1 cellular context compared by ENCODE assay signal in the genomic region with DNA sequence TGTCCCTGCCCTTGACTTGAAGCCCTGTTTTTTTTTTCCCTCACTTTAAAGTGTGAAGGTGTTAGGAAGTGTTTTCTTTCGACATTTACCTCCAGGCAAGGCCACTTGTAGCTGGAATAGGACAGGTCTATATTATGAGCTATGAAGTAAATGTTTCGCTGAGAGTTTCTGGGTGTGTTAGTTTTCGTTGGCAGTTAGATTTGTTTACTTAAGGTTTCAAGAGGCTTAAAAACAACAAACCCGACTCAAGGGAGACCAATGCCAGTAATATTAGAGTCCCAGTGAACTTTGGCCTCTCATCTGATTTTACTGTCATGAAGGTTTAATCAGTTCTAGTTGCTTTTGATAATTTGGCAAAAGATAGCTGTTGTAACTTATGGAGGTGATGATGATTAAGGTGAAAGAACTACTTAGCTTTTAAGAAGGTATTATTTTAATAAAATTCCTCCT.
TF ChIP-seq lines count a peak whose summit lies in the region.

No MANE protein-coding gene starts in this region.

TF ChIP-seq in HepG2, 621 proteins besides CTCF, POLR2A, EP300 and RAD21 (continued from another document):
- TF ChIP-seq, protein P1, sequence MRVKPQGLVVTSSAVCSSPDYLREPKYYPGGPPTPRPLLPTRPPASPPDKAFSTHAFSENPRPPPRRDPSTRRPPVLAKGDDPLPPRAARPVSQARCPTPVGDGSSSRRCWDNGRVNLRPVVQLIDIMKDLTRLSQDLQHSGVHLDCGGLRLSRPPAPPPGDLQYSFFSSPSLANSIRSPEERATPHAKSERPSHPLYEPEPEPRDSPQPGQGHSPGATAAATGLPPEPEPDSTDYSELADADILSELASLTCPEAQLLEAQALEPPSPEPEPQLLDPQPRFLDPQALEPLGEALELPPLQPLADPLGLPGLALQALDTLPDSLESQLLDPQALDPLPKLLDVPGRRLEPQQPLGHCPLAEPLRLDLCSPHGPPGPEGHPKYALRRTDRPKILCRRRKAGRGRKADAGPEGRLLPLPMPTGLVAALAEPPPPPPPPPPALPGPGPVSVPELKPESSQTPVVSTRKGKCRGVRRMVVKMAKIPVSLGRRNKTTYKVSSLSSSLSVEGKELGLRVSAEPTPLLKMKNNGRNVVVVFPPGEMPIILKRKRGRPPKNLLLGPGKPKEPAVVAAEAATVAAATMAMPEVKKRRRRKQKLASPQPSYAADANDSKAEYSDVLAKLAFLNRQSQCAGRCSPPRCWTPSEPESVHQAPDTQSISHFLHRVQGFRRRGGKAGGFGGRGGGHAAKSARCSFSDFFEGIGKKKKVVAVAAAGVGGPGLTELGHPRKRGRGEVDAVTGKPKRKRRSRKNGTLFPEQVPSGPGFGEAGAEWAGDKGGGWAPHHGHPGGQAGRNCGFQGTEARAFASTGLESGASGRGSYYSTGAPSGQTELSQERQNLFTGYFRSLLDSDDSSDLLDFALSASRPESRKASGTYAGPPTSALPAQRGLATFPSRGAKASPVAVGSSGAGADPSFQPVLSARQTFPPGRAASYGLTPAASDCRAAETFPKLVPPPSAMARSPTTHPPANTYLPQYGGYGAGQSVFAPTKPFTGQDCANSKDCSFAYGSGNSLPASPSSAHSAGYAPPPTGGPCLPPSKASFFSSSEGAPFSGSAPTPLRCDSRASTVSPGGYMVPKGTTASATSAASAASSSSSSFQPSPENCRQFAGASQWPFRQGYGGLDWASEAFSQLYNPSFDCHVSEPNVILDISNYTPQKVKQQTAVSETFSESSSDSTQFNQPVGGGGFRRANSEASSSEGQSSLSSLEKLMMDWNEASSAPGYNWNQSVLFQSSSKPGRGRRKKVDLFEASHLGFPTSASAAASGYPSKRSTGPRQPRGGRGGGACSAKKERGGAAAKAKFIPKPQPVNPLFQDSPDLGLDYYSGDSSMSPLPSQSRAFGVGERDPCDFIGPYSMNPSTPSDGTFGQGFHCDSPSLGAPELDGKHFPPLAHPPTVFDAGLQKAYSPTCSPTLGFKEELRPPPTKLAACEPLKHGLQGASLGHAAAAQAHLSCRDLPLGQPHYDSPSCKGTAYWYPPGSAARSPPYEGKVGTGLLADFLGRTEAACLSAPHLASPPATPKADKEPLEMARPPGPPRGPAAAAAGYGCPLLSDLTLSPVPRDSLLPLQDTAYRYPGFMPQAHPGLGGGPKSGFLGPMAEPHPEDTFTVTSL (CRISPR knock-in tag; IDR thresholded peaks at IDR 0.05; ENCODE audit: borderline replicate concordance): peak; percentile 60; the same call in 1 of the 2 replicates
- peak; percentile 87 for TF ChIP-seq GATAD2A (CRISPR knock-in tag; IDR thresholded peaks at IDR 0.05)
- TF ChIP-seq RXRB (CRISPR knock-in tag; IDR thresholded peaks at IDR 0.05; ENCODE audit: borderline replicate concordance): peak; percentile 48; the same call in 1 of the 2 replicates
- TF ChIP-seq SALL1 (CRISPR knock-in tag; IDR thresholded peaks at IDR 0.05): peak; percentile 38; the same call in 1 of the 2 replicates
- 0 out of 2 replicates have a peak, but pooled peaks have one; percentile 44 for TF ChIP-seq NCOA2 (CRISPR knock-in tag; IDR thresholded peaks at IDR 0.05)
- no peak for TF ChIP-seq SOX13 (IDR thresholded peaks at IDR 0.05)
- peak in 1 of 2 experiments; percentile 75; a peak in 2 of 4 replicates for TF ChIP-seq SOX13 (CRISPR knock-in tag; conservative IDR thresholded peaks at IDR 0.05 in 1 of 2, IDR thresholded peaks at IDR 0.05 in 1 of 2)
- peak; percentile 32; the same call in 1 of the 2 replicates for TF ChIP-seq PHF21A (CRISPR knock-in tag; IDR thresholded peaks at IDR 0.05)
- no peak for TF ChIP-seq ZEB1 (IDR thresholded peaks at IDR 0.05; ENCODE audit: insufficient replicate concordance, low read depth)
- TF ChIP-seq HNF4A (CRISPR knock-in tag; IDR thresholded peaks at IDR 0.05): peak; percentile 78
- no peak for TF ChIP-seq ZNF776 (CRISPR knock-in tag; IDR thresholded peaks at IDR 0.05)
- peak; percentile 51 for TF ChIP-seq BCL6 (CRISPR knock-in tag; IDR thresholded peaks at IDR 0.05)
- TF ChIP-seq ZSCAN9 (CRISPR knock-in tag; IDR thresholded peaks at IDR 0.05; ENCODE audit: borderline replicate concordance): peak; percentile 56; the same call in 1 of the 2 replicates
- TF ChIP-seq TMF1 (CRISPR knock-in tag; IDR thresholded peaks at IDR 0.05; ENCODE audit: low read depth): no peak
- 0 out of 2 replicates have a peak, but pooled peaks have one; percentile 12 for TF ChIP-seq KAT8 (CRISPR knock-in tag; IDR thresholded peaks at IDR 0.05)
- TF ChIP-seq SIX1 (CRISPR knock-in tag; IDR thresholded peaks at IDR 0.05; ENCODE audit: borderline replicate concordance): peak; percentile 16; the same call in 1 of the 2 replicates
- peak; percentile 48; the same call in 1 of the 2 replicates for TF ChIP-seq FOXK1 (CRISPR knock-in tag; IDR thresholded peaks at IDR 0.05; ENCODE audit: borderline replicate concordance, low read depth)
- TF ChIP-seq HMG20A (CRISPR knock-in tag; IDR thresholded peaks at IDR 0.05; ENCODE audit: borderline replicate concordance): peak; percentile 51; the same call in 1 of the 2 replicates
- TF ChIP-seq SMAD3 (CRISPR knock-in tag; IDR thresholded peaks at IDR 0.05): 0 out of 2 replicates have a peak, but pooled peaks have one; percentile 25
- TF ChIP-seq MED1 (CRISPR knock-in tag; IDR thresholded peaks at IDR 0.05): peak; percentile 24; the same call in 1 of the 2 replicates
- no peak for TF ChIP-seq POLR2AphosphoS2 (IDR thresholded peaks at IDR 0.05; ENCODE audit: low read depth, low read length)
- TF ChIP-seq HOMEZ (CRISPR knock-in tag; IDR thresholded peaks at IDR 0.05; ENCODE audit: low read depth): peak; percentile 48; the same call in 1 of the 2 replicates
- 0 out of 2 replicates have a peak, but pooled peaks have one; percentile 33 for TF ChIP-seq KAT7 (CRISPR knock-in tag; IDR thresholded peaks at IDR 0.05; ENCODE audit: borderline replicate concordance)
- no peak for TF ChIP-seq SKIL (CRISPR knock-in tag; IDR thresholded peaks at IDR 0.05; ENCODE audit: borderline replicate concordance)
- TF ChIP-seq ZNF34 (CRISPR knock-in tag; IDR thresholded peaks at IDR 0.05; ENCODE audit: borderline replicate concordance): no peak
- TF ChIP-seq LCORL (IDR thresholded peaks at IDR 0.05): no peak
- TF ChIP-seq LCORL (CRISPR knock-in tag; IDR thresholded peaks at IDR 0.05): 0 out of 2 replicates have a peak, but pooled peaks have one; percentile 29
- TF ChIP-seq CREB1 (IDR thresholded peaks at IDR 0.05): no peak
- TF ChIP-seq CREB1 (CRISPR knock-in tag; IDR thresholded peaks at IDR 0.05): peak; percentile 50; the same call in 1 of the 2 replicates
- TF ChIP-seq RARA (CRISPR knock-in tag; IDR thresholded peaks at IDR 0.05): peak; percentile 39; the same call in 1 of the 2 replicates
- peak; percentile 34; the same call in 1 of the 2 replicates for TF ChIP-seq ISL2 (CRISPR knock-in tag; IDR thresholded peaks at IDR 0.05)
- TF ChIP-seq ATF1 (CRISPR knock-in tag; IDR thresholded peaks at IDR 0.05): no peak
- TF ChIP-seq SAP130 (CRISPR knock-in tag; IDR thresholded peaks at IDR 0.05; ENCODE audit: low read depth): peak; percentile 36; the same call in 1 of the 2 replicates
- TF ChIP-seq AGO2 (optimal IDR thresholded peaks at IDR 0.05; ENCODE audit: low read depth, low read length): no peak
- 0 out of 2 replicates have a peak, but pooled peaks have one; percentile 2 for TF ChIP-seq STAG1 (CRISPR knock-in tag; IDR thresholded peaks at IDR 0.05)
- 0 out of 2 replicates have a peak, but pooled peaks have one; percentile 30 for TF ChIP-seq ZMYM4 (CRISPR knock-in tag; IDR thresholded peaks at IDR 0.05)
- TF ChIP-seq ZNF260 (CRISPR knock-in tag; IDR thresholded peaks at IDR 0.05; ENCODE audit: borderline replicate concordance, low read depth): no peak
- no peak for TF ChIP-seq FOXP1 (IDR thresholded peaks at IDR 0.05)
- peak; percentile 62 for TF ChIP-seq FOXP1 (CRISPR knock-in tag; IDR thresholded peaks at IDR 0.05)
- no peak for TF ChIP-seq ZNF143 (CRISPR knock-in tag; IDR thresholded peaks at IDR 0.05)
- no peak for TF ChIP-seq ZNF17 (CRISPR knock-in tag; IDR thresholded peaks at IDR 0.05)
- TF ChIP-seq NFIC (IDR thresholded peaks at IDR 0.05; ENCODE audit: low read length): peak; percentile 29; the same call in 1 of the 2 replicates
- TF ChIP-seq TCF12 (IDR thresholded peaks at IDR 0.05): no peak
- no peak for TF ChIP-seq TCF12 (CRISPR knock-in tag; IDR thresholded peaks at IDR 0.05)
- TF ChIP-seq, protein P2, sequence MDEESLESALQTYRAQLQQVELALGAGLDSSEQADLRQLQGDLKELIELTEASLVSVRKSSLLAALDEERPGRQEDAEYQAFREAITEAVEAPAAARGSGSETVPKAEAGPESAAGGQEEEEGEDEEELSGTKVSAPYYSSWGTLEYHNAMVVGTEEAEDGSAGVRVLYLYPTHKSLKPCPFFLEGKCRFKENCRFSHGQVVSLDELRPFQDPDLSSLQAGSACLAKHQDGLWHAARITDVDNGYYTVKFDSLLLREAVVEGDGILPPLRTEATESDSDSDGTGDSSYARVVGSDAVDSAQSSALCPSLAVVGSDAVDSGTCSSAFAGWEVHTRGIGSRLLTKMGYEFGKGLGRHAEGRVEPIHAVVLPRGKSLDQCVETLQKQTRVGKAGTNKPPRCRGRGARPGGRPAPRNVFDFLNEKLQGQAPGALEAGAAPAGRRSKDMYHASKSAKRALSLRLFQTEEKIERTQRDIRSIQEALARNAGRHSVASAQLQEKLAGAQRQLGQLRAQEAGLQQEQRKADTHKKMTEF (CRISPR knock-in tag; IDR thresholded peaks at IDR 0.05): peak; percentile 33; the same call in 1 of the 2 replicates
- TF ChIP-seq KDM6A (CRISPR knock-in tag; IDR thresholded peaks at IDR 0.05; ENCODE audit: low read depth): 0 out of 2 replicates have a peak, but pooled peaks have one; percentile 16
- TF ChIP-seq YEATS2 (CRISPR knock-in tag; IDR thresholded peaks at IDR 0.05; ENCODE audit: borderline replicate concordance): peak; percentile 17; the same call in 1 of the 2 replicates
